In genomic region chr19:19106061-19106551, GRCh38 we compare ENCODE assay signal across 12 cellular contexts. TPM values are rescaled to one million over a fixed set of nuclear protein-coding genes. Genes with fewer than 3 reads are reported as not detected.
DNase-seq lines count a peak whose midpoint lies in the region; ATAC-seq, FAIRE-seq and TF ChIP-seq lines count a peak whose summit lies in the region.
"Had no signal": no experiment of that assay in that cellular context is flagged by ENCODE, and none has a peak within 500 bp of the region (broad histone marks: within the 10 kb centered on the region; RNA-seq: fewer than 3 reads in every experiment).

No MANE protein-coding gene starts in this region.

- H3K4me2 ChIP-seq in GM23338, result peak overlapping the region; percentile 82

- 0 out of 2 replicates have a peak, but pooled peaks cover 17% of the 10 kb centered on the region for H3F3A ChIP-seq in GM23338 (replicated peaks; ENCODE audit: low read depth)

- no peak for TF ChIP-seq CTCF in GM23338 (conservative IDR thresholded peaks at IDR 0.05; ENCODE audit: low read depth in 2 of 2)
- TF ChIP-seq CTCF in bronchial epithelial cell (IDR thresholded peaks at IDR 0.05; ENCODE audit: insufficient read depth, low read length, severe bottlenecking), result no peak
- no peak for TF ChIP-seq CTCF in retinal pigment epithelial cell (conservative IDR thresholded peaks at IDR 0.05; ENCODE audit: low read depth, low read length)

- no peaks in the 10 kb centered on the region for H3K9me3 ChIP-seq in iPS DF 6.9 (ENCODE audit: control insufficient read depth, insufficient read depth, low read length)
- no peaks in the 10 kb centered on the region for H3K9me3 ChIP-seq in MG63

- H3K9me2 ChIP-seq in GM23338 (ENCODE audit: insufficient read depth), result no peaks in the 10 kb centered on the region

- H3K79me2 ChIP-seq in GM23338 (replicated peaks; ENCODE audit: insufficient read depth), result no peaks in the 10 kb centered on the region

- H3K4me1 ChIP-seq in GM23338 (ENCODE audit: insufficient read depth) (peaks cover 20% of the 10 kb centered on the region), iPS DF 6.9 (ENCODE audit: control insufficient read depth, insufficient read depth, low read length) (peaks cover 3% of the 10 kb centered on the region; the same call in 1 of the 2 replicates)

- no peak for FAIRE-seq in bronchial epithelial cell (lab: Jason Lieb, UNC)
- FAIRE-seq: G401.6, TTC549 had no signal

- peaks cover 7% of the 10 kb centered on the region; the same call in 1 of the 3 replicates for H3K36me3 Mint-ChIP-seq in GM23338 (ENCODE audit: low read depth)
- H3K36me3 Mint-ChIP-seq: activated naive CD4-positive, alpha-beta T cell treated with anti-CD3 and anti-CD28 coated beads, Interleukin-2, amount 10 ng/mL, durations not matched to agents 7 days and 5 days had no signal

- whole genome bisulfite sequencing in iPS DF 6.9 (ENCODE audit: insufficient coverage, insufficient read length), result no CpG with 5 or more reads among the region's 25 CpGs

- peak overlapping the region; percentile 93 for H3K27ac ChIP-seq in GM23338 (ENCODE audit: low read depth)
- no peak overlapping the region for H3K27ac ChIP-seq in iPS DF 6.9 (ENCODE audit: low read length)
- H3K27ac ChIP-seq: HL-60 had no signal

- H3K36me3 ChIP-seq in GM23338 (ENCODE audit: insufficient read depth) (no peaks in the 10 kb centered on the region), bronchial epithelial cell (ENCODE audit: control insufficient read depth, insufficient read depth, low read length) (no peaks in the 10 kb centered on the region), iPS DF 6.9 (ENCODE audit: control insufficient read depth, insufficient read depth, low read length) (no peaks in the 10 kb centered on the region), MG63 (no peaks in the 10 kb centered on the region)

- peak overlapping the region; percentile 89 for H3K4me3 Mint-ChIP-seq in GM23338
- H3K4me3 Mint-ChIP-seq: activated naive CD4-positive, alpha-beta T cell treated with anti-CD3 and anti-CD28 coated beads, Interleukin-2, amount 10 ng/mL, durations not matched to agents 7 days and 5 days had no signal

- peaks cover 31% of the 10 kb centered on the region for H3K27me3 Mint-ChIP-seq in GM23338 (ENCODE audit: insufficient read depth, low read depth, poor library complexity)
- H3K27me3 Mint-ChIP-seq: activated naive CD4-positive, alpha-beta T cell treated with anti-CD3 and anti-CD28 coated beads, Interleukin-2, amount 10 ng/mL, durations not matched to agents 7 days and 5 days had no signal

- DNase-seq in GM23338 (ENCODE audit: low spot score), result peak; percentile 73
- no peak for DNase-seq in bronchial epithelial cell (ENCODE audit: low read depth)
- DNase-seq in iPS DF 6.9 (ENCODE audit: low read depth, low spot score), result no peak
- DNase-seq in retinal pigment epithelial cell (ENCODE audit: low read depth), result no peak
- no peak for DNase-seq in cortex of kidney (lab: John Stamatoyannopoulos, UW)
- DNase-seq in NCI-H1694 treated with DMSO at 0.1 percent for 48 hours (lab: John Stamatoyannopoulos, UW), result no peak
- no peak for DNase-seq in MG63
- no peak for DNase-seq in effector CD8-positive, alpha-beta T cell (lab: John Stamatoyannopoulos, UW)
- DNase-seq: activated naive CD4-positive, alpha-beta T cell treated with anti-CD3 and anti-CD28 coated beads, Interleukin-2, amount 10 ng/mL, durations not matched to agents 7 days and 5 days had no signal

- H2AFZ ChIP-seq in GM23338, result peak overlapping the region; percentile 82; the same call in 1 of the 2 replicates

- peak overlapping the region; percentile 78 for H3K4me3 ChIP-seq in GM23338
- peak overlapping the region; percentile 46 for H3K4me3 ChIP-seq in bronchial epithelial cell (ENCODE audit: low read depth, low read length)
- peak overlapping the region; percentile 9; the same call in 1 of the 2 replicates for H3K4me3 ChIP-seq in iPS DF 6.9 (ENCODE audit: low read length)
- H3K4me3 ChIP-seq in retinal pigment epithelial cell (ENCODE audit: low read length), result peak overlapping the region; percentile 50
- no peak overlapping the region for H3K4me3 ChIP-seq in MG63

- H3K4me1 Mint-ChIP-seq in GM23338, result peaks cover 25% of the 10 kb centered on the region
- H3K4me1 Mint-ChIP-seq: activated naive CD4-positive, alpha-beta T cell treated with anti-CD3 and anti-CD28 coated beads, Interleukin-2, amount 10 ng/mL, durations not matched to agents 7 days and 5 days had no signal

- H3K9me3 Mint-ChIP-seq in GM23338, result no peaks in the 10 kb centered on the region
- H3K9me3 Mint-ChIP-seq: activated naive CD4-positive, alpha-beta T cell treated with anti-CD3 and anti-CD28 coated beads, Interleukin-2, amount 10 ng/mL, durations not matched to agents 7 days and 5 days had no signal

- H4K20me1 ChIP-seq in GM23338 (replicated peaks; ENCODE audit: insufficient read depth), result no peaks in the 10 kb centered on the region; the same call in 1 of the 2 replicates

- H3K27me3 ChIP-seq in GM23338 (ENCODE audit: insufficient read depth) (peaks cover 5% of the 10 kb centered on the region; the same call in 1 of the 2 replicates), bronchial epithelial cell (ENCODE audit: control insufficient read depth, insufficient read depth, low read length) (no peaks in the 10 kb centered on the region), iPS DF 6.9 (ENCODE audit: control insufficient read depth, insufficient read depth, low read length) (no peaks in the 10 kb centered on the region), MG63 (no peaks in the 10 kb centered on the region; the same call in 1 of the 2 replicates)

- H3K27ac Mint-ChIP-seq in GM23338, result peak overlapping the region; percentile 94

- ATAC-seq in GM23338, result peak; percentile 30

TF ChIP-seq in GM23338, 12 proteins besides CTCF, POLR2A, EP300 and RAD21 (continues in another document):
- no peak for TF ChIP-seq EZH2 (IDR thresholded peaks at IDR 0.05; ENCODE audit: low read depth, unreplicated experiment)
- TF ChIP-seq STAT1 (IDR thresholded peaks at IDR 0.05; ENCODE audit: unreplicated experiment), result no peak
- TF ChIP-seq EZH2phosphoT487 (IDR thresholded peaks at IDR 0.05; ENCODE audit: unreplicated experiment), result no peak
- TF ChIP-seq REST (IDR thresholded peaks at IDR 0.05; ENCODE audit: unreplicated experiment), result no peak

RNA-seq across cellular contexts. Expression of gene TMEM161A, which starts 32.2 kb away (rescaled TPM):
- 59.3 and 59.5 TPM in 2 replicates for total RNA-seq in GM23338 (2014; rRNA removed; shearing (Covaris generic))
- 38.0 and 38.9 TPM in 2 replicates for polyA plus RNA-seq in GM23338 (2016; fragmentation: Nextera tagmentation; extraction: Ambion mirVana)
- total RNA-seq in bronchial epithelial cell, result 25.7 and 28.7 TPM in 2 replicates
- total RNA-seq in MG63 (2014; rRNA removed; shearing (Covaris generic); ENCODE audit: low replicate concordance), result 33.2 and 64.3 TPM in 2 replicates

RNA-seq across cellular contexts. Expression of gene SLC25A42, which starts 42.3 kb away (rescaled TPM):
- 5.7 and 7.3 TPM in 2 replicates for total RNA-seq in GM23338 (2014; rRNA removed; shearing (Covaris generic))
- polyA plus RNA-seq in GM23338 (2016; fragmentation: Nextera tagmentation; extraction: Ambion mirVana), result 7.3 and 7.6 TPM in 2 replicates
- total RNA-seq in bronchial epithelial cell, result 1.3 TPM in 2 replicates
- 2.0 and 10.0 TPM in 2 replicates for total RNA-seq in MG63 (2014; rRNA removed; shearing (Covaris generic); ENCODE audit: low replicate concordance)
